In genomic region chr1:203065191-203065590, GRCh38 we compare ENCODE assay signal across 20 cellular contexts. TPM values are rescaled to one million over a fixed set of nuclear protein-coding genes. Genes with fewer than 3 reads are reported as not detected.
DNase-seq lines count a peak whose midpoint lies in the region; ATAC-seq, FAIRE-seq and TF ChIP-seq lines count a peak whose summit lies in the region.
"Had no signal": no experiment of that assay in that cellular context is flagged by ENCODE, and none has a peak within 500 bp of the region (broad histone marks: within the 10 kb centered on the region; RNA-seq: fewer than 3 reads in every experiment).

No MANE protein-coding gene starts in this region.

- ATAC-seq in K562 (no peak), psoas muscle (peak; percentile 74 to 85 (median 78)), GM19395 (IDR thresholded peaks at IDR 0.05; ENCODE audit: unreplicated experiment) (no peak)
- ATAC-seq: GM23338 had no signal

- no peak for TF ChIP-seq EP300 in K562 (IDR thresholded peaks at IDR 0.05; ENCODE audit: low read length)

- no peak overlapping the region for H2AK5ac ChIP-seq in mesenchymal stem cell (ENCODE audit: low read length, severe bottlenecking)

- H3K27ac ChIP-seq in K562 (ENCODE audit: extremely low read depth, low read depth, low read length) (no peak overlapping the region), psoas muscle (peak overlapping the region; percentile 87), spleen (no peak overlapping the region), mesenchymal stem cell (ENCODE audit: low read length, poor library complexity, severe bottlenecking) (no peak overlapping the region)
- H3K27ac ChIP-seq: HL-60 had no signal

- in situ Hi-C loops in K562 (cut with MboI) = no loop called here

- FAIRE-seq in K562 (lab: Jason Lieb, UNC) = no peak
- FAIRE-seq: A204.1, GM12891, H54 had no signal

- H4K91ac ChIP-seq in mesenchymal stem cell (ENCODE audit: low read length) = no peak overlapping the region

- H3K9ac ChIP-seq in K562 (ENCODE audit: insufficient read depth in 1 of 2, low read depth in 2 of 2, low read length in 2 of 2) (no peak overlapping the region), mesenchymal stem cell (ENCODE audit: low read length) (no peak overlapping the region)

- BruUV-seq in K562 (replicated peaks; lab: Mats Ljungman, UMichigan) = no TSS peak

- no peak overlapping the region for H2BK15ac ChIP-seq in mesenchymal stem cell (ENCODE audit: low read depth, poor library complexity, severe bottlenecking)

- H3K79me1 ChIP-seq in mesenchymal stem cell (replicated peaks; ENCODE audit: low read length, poor library complexity, severe bottlenecking) = no peaks in the 10 kb centered on the region

- H4K8ac ChIP-seq in mesenchymal stem cell (ENCODE audit: low read length) = no peak overlapping the region

- no peak overlapping the region for H3K4ac ChIP-seq in mesenchymal stem cell (ENCODE audit: low read depth in 1 of 2, low read length in 2 of 2)

- CTCF ChIA-PET in K562 (lab: Yijun Ruan, JAX; ENCODE audit: low intra/inter-chr PET ratio) = interaction anchor here (0.6 kb wide), 1 partner anchor 107 kb away, joined by 5 read pairs; no protein-coding TSS in a partner anchor

- TF ChIP-seq CTCF in K562 (IDR thresholded peaks at IDR 0.05 in 2 of 3, conservative IDR thresholded peaks at IDR 0.05 in 1 of 3; ENCODE audit: insufficient read depth in 2 of 3, low read depth in 1 of 3, low read length in 3 of 3) (no peak), psoas muscle (IDR thresholded peaks at IDR 0.05) (no peak), spleen (IDR thresholded peaks at IDR 0.05 in 8 of 11, conservative IDR thresholded peaks at IDR 0.05 in 3 of 11) (no peak)

- H2BK120ac ChIP-seq in mesenchymal stem cell (ENCODE audit: low read depth, low read length) = no peak overlapping the region

- peak; percentile 77 for DNase-seq in ELF-1 (ENCODE audit: low read depth, low spot score)
- DNase-seq in K562 (ENCODE audit: extremely low read depth in 1 of 4, low spot score in 3 of 4) = no peak
- peak; percentile 65 to 72 for DNase-seq in psoas muscle
- peak; percentile 36 for DNase-seq in spleen
- no peak for DNase-seq in mesenchymal stem cell
- DNase-seq in NCI-H1105 treated with DMSO at 0.1 percent for 48 hours (lab: John Stamatoyannopoulos, UW) = no peak
- DNase-seq: ACHN; BE2C; CD4-positive, alpha-beta memory T cell; DMS79 treated with DMSO at 0.1 percent for 48 hours; HCEC 1CT had no signal

- H3K4me3 ChIP-seq in K562 (no peak overlapping the region), psoas muscle (no peak overlapping the region), spleen (no peak overlapping the region), mesenchymal stem cell (ENCODE audit: insufficient read depth in 1 of 2, low read depth in 1 of 2, low read length in 2 of 2) (no peak overlapping the region)
- H3K4me3 ChIP-seq: GM23338 had no signal

- H3K23ac ChIP-seq in mesenchymal stem cell (ENCODE audit: low read length in 2 of 2) = no peak overlapping the region

- intact Hi-C loops in K562 (cut with micrococcal nuclease) = no loop called here
- intact Hi-C loops in psoas muscle (cut with DNase I) = no loop called here
- intact Hi-C loops in spleen (cut with DNase I; ENCODE audit: low total_unique reads) = no loop called here

- no peaks in the 10 kb centered on the region for H3K9me3 ChIP-seq in K562 (replicated peaks; ENCODE audit: control insufficient read depth, insufficient read depth, low read depth, low read length)
- no peaks in the 10 kb centered on the region for H3K9me3 ChIP-seq in psoas muscle
- H3K9me3 ChIP-seq in spleen = no peaks in the 10 kb centered on the region
- no peaks in the 10 kb centered on the region for H3K9me3 ChIP-seq in mesenchymal stem cell (ENCODE audit: control insufficient read depth, low read length)
- H3K9me3 ChIP-seq: BE2C had no signal

- H3K18ac ChIP-seq in mesenchymal stem cell (ENCODE audit: low read depth in 1 of 2, low read length in 2 of 2) = no peak overlapping the region

- H3K14ac ChIP-seq in mesenchymal stem cell (ENCODE audit: low read length in 2 of 2) = no peak overlapping the region

- TF ChIP-seq POLR2A in K562 (conservative IDR thresholded peaks at IDR 0.05) (no peak), spleen (IDR thresholded peaks at IDR 0.05) (no peak)

- H2BK5ac ChIP-seq in mesenchymal stem cell (ENCODE audit: low read depth, low read length, poor library complexity, severe bottlenecking) = no peak overlapping the region

- WGBS in K562 (ENCODE audit: insufficient coverage, low coverage, missing lambda C conversion rate) = 0% methylated on average over 7 of the region's 7 CpGs
- WGBS in psoas muscle, 3 donors = 28 to 57% (median 32%) methylated on average over 7 of the region's 7 CpGs
- 83 to 87% (median 85%) methylated on average over 7 of the region's 7 CpGs for WGBS in spleen, 5 donors
- 89% methylated on average over 5 of the region's 7 CpGs for WGBS in mesenchymal stem cell

- H3K27me3 ChIP-seq in K562 (ENCODE audit: control insufficient read depth in 2 of 2, insufficient read depth in 2 of 2, low read length in 2 of 2) = peaks cover 47 to 83% of the 10 kb centered on the region in 2 experiments
- no peaks in the 10 kb centered on the region for H3K27me3 ChIP-seq in psoas muscle (ENCODE audit: insufficient read depth in 3 of 3, low read length in 2 of 3)
- H3K27me3 ChIP-seq in spleen (replicated peaks in 1 of 7) = peaks cover 0 to 19% (median 0%) of the 10 kb centered on the region in 7 donors
- peaks cover 4 to 52% of the 10 kb centered on the region in 2 experiments for H3K27me3 ChIP-seq in mesenchymal stem cell (ENCODE audit: control insufficient read depth in 1 of 2, insufficient read depth in 1 of 2, low read length in 2 of 2)
- H3K27me3 ChIP-seq: BE2C had no signal

- POLR2A ChIA-PET in K562 (lab: Yijun Ruan, JAX) = interaction anchor here (0.7 to 1.4 kb wide), 4 partner anchors 8 to 12 kb away, joined by 3 to 6 read pairs (median 4); no protein-coding TSS in a partner anchor

- H3K4me2 ChIP-seq in K562 (ENCODE audit: insufficient read depth, low read length) (no peak overlapping the region), mesenchymal stem cell (ENCODE audit: low read length, poor library complexity, severe bottlenecking) (no peak overlapping the region)
- H3K4me2 ChIP-seq: GM23338 had no signal

- no peaks in the 10 kb centered on the region for H3K79me2 ChIP-seq in K562 (ENCODE audit: control insufficient read depth, insufficient read depth, low read length)

- H3K36me3 ChIP-seq in K562 (ENCODE audit: control insufficient read depth, insufficient read depth, low read length) (no peaks in the 10 kb centered on the region), psoas muscle (ENCODE audit: insufficient read depth in 1 of 2, low read depth in 1 of 2) (peaks cover 0 to 52% of the 10 kb centered on the region in 2 donors), spleen (no peaks in the 10 kb centered on the region), mesenchymal stem cell (ENCODE audit: control insufficient read depth in 1 of 2, insufficient read depth in 2 of 2, low read depth in 1 of 2, low read length in 2 of 2) (peaks cover 0 to 66% of the 10 kb centered on the region in 2 experiments)
- H3K36me3 ChIP-seq: BE2C had no signal

- H2AFZ ChIP-seq in K562 (ENCODE audit: low read depth, low read length) (no peak overlapping the region), mesenchymal stem cell (ENCODE audit: low read depth, low read length) (no peak overlapping the region)
- H2AFZ ChIP-seq: GM23338 had no signal

- H3K4me1 ChIP-seq in K562 (replicated peaks in 1 of 2; ENCODE audit: control insufficient read depth in 2 of 2, insufficient read depth in 2 of 2, low read length in 2 of 2) (no peaks in the 10 kb centered on the region), psoas muscle (peaks cover 47% of the 10 kb centered on the region), spleen (peaks cover 7 to 50% (median 21%) of the 10 kb centered on the region in 6 donors), mesenchymal stem cell (ENCODE audit: control insufficient read depth, insufficient read depth, low read depth, low read length) (peaks cover 4% of the 10 kb centered on the region)

- H4K20me1 ChIP-seq in K562 (replicated peaks; ENCODE audit: control insufficient read depth, insufficient read depth, low read length) = peaks cover 13% of the 10 kb centered on the region; the same call in 1 of the 2 replicates

- no peaks in the 10 kb centered on the region for H3K9me1 ChIP-seq in K562 (ENCODE audit: control insufficient read depth, insufficient read depth, low read length)

- no peak overlapping the region for H2BK12ac ChIP-seq in mesenchymal stem cell (ENCODE audit: low read length in 2 of 2)

- TF ChIP-seq RAD21 in K562 (CRISPR knock-in tag; conservative IDR thresholded peaks at IDR 0.05 in 1 of 2, IDR thresholded peaks at IDR 0.05 in 1 of 2) = no peak

RNA-seq across cellular contexts. Expression of gene MYOG, which starts 20.6 kb away (rescaled TPM):
- not detected in 2 replicates for total RNA-seq in K562 (2011; cell fraction: chromatin; rRNA removed; ENCODE audit: low replicate concordance)
- total RNA-seq in K562 (2011; cell fraction: nucleolus; rRNA removed) = not detected in 2 replicates
- total RNA-seq in K562 (2011; cell fraction: nucleoplasm; rRNA removed) = not detected in 2 replicates
- total RNA-seq in K562 (2014; rRNA removed) (not detected in 2 replicates), K562 (2014; rRNA removed; fragmentation: Illumina TruSeq; extraction: Trizol) (not detected in 2 replicates), K562 (2015; rRNA removed; fragmentation: Illumina TruSeq; extraction: Trizol) (not detected in 2 replicates), K562 (2021) (not detected in 2 replicates), psoas muscle (100 to 1,000 TPM in 3 of 4 donors, 10 to 100 TPM in 1; 42.9 to 451 (median 253) TPM), spleen (not detected)
- polyA plus RNA-seq in K562 (2011; rRNA removed) (not detected in 2 replicates), K562 (2014; fragmentation: Illumina TruSeq; extraction: Trizol) (not detected in 2 replicates), K562 (2014; fragmentation: Nextera tagmentation; extraction: Ambion mirVana) (not detected), K562 (2014; rRNA removed) (not detected in 2 replicates), psoas muscle (100 to 1,000 TPM in 1 of 3 donors, 10 to 100 TPM in 1, 1 to 10 TPM in 1; 9.7 to 160 (median 59.7) TPM), spleen (not detected)
- not detected in 2 replicates for polyA plus RNA-seq in K562 (2011; cell fraction: cytosol; rRNA removed)
- not detected in 2 replicates for polyA plus RNA-seq in K562 (2011; cell fraction: nucleus; rRNA removed)
- not detected in 2 replicates for polyA plus RNA-seq in K562 (2012)
- polyA minus RNA-seq in K562 (2011; rRNA and poly(A)+ RNA removed) = not detected in 2 replicates
- polyA minus RNA-seq in K562 (2011; cell fraction: cytosol; rRNA and poly(A)+ RNA removed) = not detected in 2 replicates
- not detected in 2 replicates for polyA minus RNA-seq in K562 (2011; cell fraction: nucleus; rRNA and poly(A)+ RNA removed)
- polyA plus RNA-seq in mesenchymal stem cell (2013, experiment 1 of 2) = not detected
- polyA plus RNA-seq in mesenchymal stem cell (2013, experiment 2 of 2) = not detected
- total RNA-seq: CD4-positive, alpha-beta memory T cell; G401; GM23338; HT1080 had no signal
- polyA plus RNA-seq: CD14-positive monocyte; CD4-positive, alpha-beta memory T cell; GM23338 had no signal

RNA-seq across cellular contexts. Expression of gene PPFIA4, which starts 38.9 kb away (rescaled TPM):
- total RNA-seq in K562 (2011; cell fraction: chromatin; rRNA removed; ENCODE audit: low replicate concordance) = 88.7 and 176 TPM in 2 replicates
- total RNA-seq in K562 (2011; cell fraction: nucleolus; rRNA removed) = 60.7 and 63.9 TPM in 2 replicates
- 62.3 and 64.9 TPM in 2 replicates for total RNA-seq in K562 (2011; cell fraction: nucleoplasm; rRNA removed)
- 0.94 and 1.00 TPM in 2 replicates for total RNA-seq in K562 (2014; rRNA removed)
- total RNA-seq in K562 (2014; rRNA removed; fragmentation: Illumina TruSeq; extraction: Trizol) = 0.22 and 0.36 TPM in 2 replicates
- 0.43 and 0.60 TPM in 2 replicates for total RNA-seq in K562 (2015; rRNA removed; fragmentation: Illumina TruSeq; extraction: Trizol)
- 1.9 and 2.0 TPM in 2 replicates for total RNA-seq in K562 (2021)
- polyA plus RNA-seq in K562 (2011; rRNA removed) = 12.0 and 15.5 TPM in 2 replicates
- 4.9 and 6.3 TPM in 2 replicates for polyA plus RNA-seq in K562 (2011; cell fraction: cytosol; rRNA removed)
- polyA plus RNA-seq in K562 (2011; cell fraction: nucleus; rRNA removed) = 133 and 139 TPM in 2 replicates
- 3.8 and 4.7 TPM in 2 replicates for polyA plus RNA-seq in K562 (2012)
- 0.69 and 0.70 TPM in 2 replicates for polyA plus RNA-seq in K562 (2014; fragmentation: Illumina TruSeq; extraction: Trizol)
- under 1 TPM; 0.07 to 0.08 TPM for polyA plus RNA-seq in K562 (2014; fragmentation: Nextera tagmentation; extraction: Ambion mirVana)
- polyA plus RNA-seq in K562 (2014; rRNA removed) = 1.2 and 5.3 TPM in 2 replicates
- polyA minus RNA-seq in K562 (2011; rRNA and poly(A)+ RNA removed) = 5.5 and 9.7 TPM in 2 replicates
- polyA minus RNA-seq in K562 (2011; cell fraction: cytosol; rRNA and poly(A)+ RNA removed) = 5.2 and 6.8 TPM in 2 replicates
- 32.0 and 45.5 TPM in 2 replicates for polyA minus RNA-seq in K562 (2011; cell fraction: nucleus; rRNA and poly(A)+ RNA removed)
- total RNA-seq in psoas muscle = 10 to 100 TPM; 29.1 to 99.8 (median 51.5) TPM
- 10 to 100 TPM in 2 of 3 donors, 1 to 10 TPM in 1; 8.3 to 28.3 (median 14.1) TPM for polyA plus RNA-seq in psoas muscle
- 10 to 100 TPM in 2 of 7 donors, 1 to 10 TPM in 5; 2.5 to 12.0 (median 6.6) TPM for total RNA-seq in spleen
- polyA plus RNA-seq in spleen = 1 to 10 TPM in 1 of 3 donors, under 1 TPM in 2; 0.21 to 2.2 (median 0.52) TPM
- polyA plus RNA-seq in mesenchymal stem cell (2013, experiment 1 of 2) = 0.66 TPM
- 1.1 TPM for polyA plus RNA-seq in mesenchymal stem cell (2013, experiment 2 of 2)
- polyA plus RNA-seq: CD4-positive, alpha-beta memory T cell had no signal

RNA-seq across cellular contexts. Expression of gene TMEM183A, which starts 58.0 kb away (rescaled TPM):
- 131 and 149 TPM in 2 replicates for total RNA-seq in K562 (2011; cell fraction: chromatin; rRNA removed; ENCODE audit: low replicate concordance)
- 80.0 and 91.2 TPM in 2 replicates for total RNA-seq in K562 (2011; cell fraction: nucleolus; rRNA removed)
- 117 and 162 TPM in 2 replicates for total RNA-seq in K562 (2011; cell fraction: nucleoplasm; rRNA removed)
- total RNA-seq in K562 (2014; rRNA removed) (119 and 136 TPM in 2 replicates), K562 (2014; rRNA removed; fragmentation: Illumina TruSeq; extraction: Trizol) (127 and 136 TPM in 2 replicates), K562 (2015; rRNA removed; fragmentation: Illumina TruSeq; extraction: Trizol) (114 TPM in 2 replicates), K562 (2021) (124 and 143 TPM in 2 replicates), psoas muscle (10 to 100 TPM; 17.1 to 25.6 (median 19.2) TPM), spleen (10 to 100 TPM; 47.6 to 61.9 (median 55.8) TPM)
- polyA plus RNA-seq in K562 (2011; rRNA removed) (166 and 180 TPM in 2 replicates), K562 (2014; fragmentation: Illumina TruSeq; extraction: Trizol) (144 and 190 TPM in 2 replicates), K562 (2014; fragmentation: Nextera tagmentation; extraction: Ambion mirVana) (10 to 100 TPM; 23.4 to 31.8 TPM), K562 (2014; rRNA removed) (124 and 139 TPM in 2 replicates), psoas muscle (10 to 100 TPM; 19.0 to 33.9 (median 29.9) TPM), spleen (10 to 100 TPM; 30.3 to 40.7 (median 35.1) TPM)
- 195 and 277 TPM in 2 replicates for polyA plus RNA-seq in K562 (2011; cell fraction: cytosol; rRNA removed)
- polyA plus RNA-seq in K562 (2011; cell fraction: nucleus; rRNA removed) = 226 and 265 TPM in 2 replicates
- polyA plus RNA-seq in K562 (2012) = 81.2 and 82.1 TPM in 2 replicates
- 195 and 208 TPM in 2 replicates for polyA minus RNA-seq in K562 (2011; rRNA and poly(A)+ RNA removed)
- polyA minus RNA-seq in K562 (2011; cell fraction: cytosol; rRNA and poly(A)+ RNA removed) = 63.5 and 86.2 TPM in 2 replicates
- 54.9 and 85.7 TPM in 2 replicates for polyA minus RNA-seq in K562 (2011; cell fraction: nucleus; rRNA and poly(A)+ RNA removed)
- 42.3 TPM for polyA plus RNA-seq in mesenchymal stem cell (2013, experiment 1 of 2)
- polyA plus RNA-seq in mesenchymal stem cell (2013, experiment 2 of 2) = 43.2 TPM

Comparison
In these comparisons a context has a peak if more than half of its experiments do, and no peak if none do; other contexts are left out.
1. DNase-seq: peak in ELF-1 (single experiment), psoas muscle (2 of 2) and spleen (single experiment); none in K562 (0 of 4), mesenchymal stem cell (single experiment) and NCI-H1105 treated with DMSO at 0.1 percent for 48 hours (single experiment).
2. ATAC-seq: peak in psoas muscle (4 of 4); none in K562 (single experiment) and GM19395 (single experiment).
3. RNA of gene MYOG, which starts 20.6 kb away (total RNA-seq): 42.9 to 451 TPM in psoas muscle; not detected in K562 and not detected in spleen; every median in the first group is over 10 times any median in the second.